ENCODE assay signal across 30 cellular contexts in genomic region chr20:20393770-20394169, GRCh38. TPM values are rescaled to one million over a fixed set of nuclear protein-coding genes. Genes with fewer than 3 reads are reported as not detected.
A peak's percentile ranks its signal among the peaks of the same experiment; 100 is the strongest.
DNase-seq lines count a peak whose midpoint lies in the region; ATAC-seq and TF ChIP-seq lines count a peak whose summit lies in the region.
"Had no signal": no experiment of that assay in that cellular context is flagged by ENCODE, and none has a peak within 500 bp of the region (broad histone marks: within the 10 kb centered on the region; RNA-seq: fewer than 3 reads in every experiment).

No MANE protein-coding gene starts in this region.

- H3K9me3 ChIP-seq in cardiac muscle cell (ENCODE audit: low read depth) = no peaks in the 10 kb centered on the region
- H3K9me3 ChIP-seq in right atrium auricular region = no peaks in the 10 kb centered on the region
- H3K9me3 ChIP-seq: BE2C, colonic mucosa, left ventricle myocardium inferior had no signal

- H3K27ac ChIP-seq in cardiac muscle cell (no peak overlapping the region), right atrium auricular region (no peak overlapping the region)
- H3K27ac ChIP-seq: colonic mucosa, left ventricle myocardium inferior had no signal

- ATAC-seq in HG03439 (IDR thresholded peaks at IDR 0.05; ENCODE audit: unreplicated experiment) = no peak
- ATAC-seq in HG03354 (IDR thresholded peaks at IDR 0.05; ENCODE audit: poor library complexity, severe bottlenecking, unreplicated experiment) = no peak
- ATAC-seq: activated CD4-positive, alpha-beta T cell treated with anti-CD3 and anti-CD28 coated beads for 36 hours; effector memory CD8-positive, alpha-beta T cell; esophagus mucosa; GM12878; Right ventricle myocardium inferior; stimulated activated naive B cell treated with anti-CD40 and anti-IgM and Interleukin-4, amounts not matched to agents 10 μg/mL and 1 μg/mL and 100 μg/mL, for 72 hours had no signal

- H3K27me3 ChIP-seq in cardiac muscle cell = no peaks in the 10 kb centered on the region
- no peaks in the 10 kb centered on the region for H3K27me3 ChIP-seq in right atrium auricular region
- H3K27me3 ChIP-seq: BE2C, colonic mucosa had no signal

- H3K36me3 ChIP-seq in cardiac muscle cell (no peaks in the 10 kb centered on the region), right atrium auricular region (peaks cover 7% of the 10 kb centered on the region)
- H3K36me3 ChIP-seq: BE2C, colonic mucosa had no signal

- H3K4me1 ChIP-seq in cardiac muscle cell (ENCODE audit: low read depth) (no peaks in the 10 kb centered on the region), right atrium auricular region (no peaks in the 10 kb centered on the region)
- H3K4me1 ChIP-seq: BE2C, colonic mucosa, left ventricle myocardium inferior had no signal

- no peak overlapping the region for H3K4me3 ChIP-seq in cardiac muscle cell
- no peak overlapping the region for H3K4me3 ChIP-seq in right atrium auricular region
- H3K4me3 ChIP-seq: colonic mucosa, GM12878, left ventricle myocardium inferior had no signal

- TF ChIP-seq CTCF in cardiac muscle cell (IDR thresholded peaks at IDR 0.05; ENCODE audit: low read depth, low read length) (no peak), right atrium auricular region (IDR thresholded peaks at IDR 0.05) (no peak)

- DNase-seq in cardiac muscle cell (ENCODE audit: low read depth in 1 of 2, low spot score in 1 of 2) (peak; percentile 14 to 30), right atrium auricular region (ENCODE audit: low spot score) (no peak), SIG-M5 (lab: John Stamatoyannopoulos, UW) (peak; percentile 60), fibroblast of gingiva (ENCODE audit: low read depth) (peak; percentile 5), stromal cell of bone marrow (ENCODE audit: low read depth) (peak; percentile 34)
- no peak for DNase-seq in stimulated activated CD8-positive, alpha-beta memory T cell treated with anti-CD3 and anti-CD28 coated beads, Interleukin-4, amount 100 ng/mL, for 48 hours
- DNase-seq: activated CD4-positive, alpha-beta T cell treated with anti-CD3 and anti-CD28 coated beads for 36 hours; activated CD8-positive, alpha-beta memory T cell treated with anti-CD3 and anti-CD28 coated beads for 24 hours; activated gamma-delta T cell; activated T-cell treated with anti-CD3 and anti-CD28 coated beads, Interleukin-2, amount 50 U/mL, for 1 hour; BE2C; colonic mucosa; COR-L47; DMS79 treated with DMSO at 0.1 percent for 48 hours; effector memory CD8-positive, alpha-beta T cell; Karpas-422; left ventricle myocardium inferior; naive B cell; NCI-H1092 treated with DMSO at 0.1 percent for 48 hours; NCI-H1930; NCI-H748 treated with DMSO at 0.1 percent for 48 hours; stimulated activated CD4-positive, alpha-beta T cell treated with anti-CD3 and anti-CD28 coated beads, Interleukin-4, amount 100 ng/mL, for 1 hour; stimulated activated naive B cell treated with anti-CD40 and anti-IgM and Interleukin-4, amounts not matched to agents 10 μg/mL and 1 μg/mL and 100 μg/mL, for 72 hours had no signal

RNA-seq across cellular contexts. Expression of gene INSM1, which starts 25.9 kb away (rescaled TPM):
- total RNA-seq in cardiac muscle cell (not detected in 2 replicates), right atrium auricular region (not detected)
- polyA plus RNA-seq in cardiac muscle cell = not detected in 2 replicates
- total RNA-seq: esophagus mucosa, left ventricle myocardium inferior, omental fat pad, renal cortical epithelial cell, Right ventricle myocardium inferior had no signal

Comparison
In these comparisons a context has a peak if more than half of its experiments do, and no peak if none do; other contexts are left out.
1. DNase-seq: peak in cardiac muscle cell (2 of 2), SIG-M5 (single experiment), fibroblast of gingiva (single experiment) and stromal cell of bone marrow (single experiment); none in right atrium auricular region (single experiment) and stimulated activated CD8-positive, alpha-beta memory T cell treated with anti-CD3 and anti-CD28 coated beads, Interleukin-4, amount 100 ng/mL, for 48 hours (single experiment).